Comparison of ENCODE assay signal across 8 cellular contexts in the genomic region with DNA sequence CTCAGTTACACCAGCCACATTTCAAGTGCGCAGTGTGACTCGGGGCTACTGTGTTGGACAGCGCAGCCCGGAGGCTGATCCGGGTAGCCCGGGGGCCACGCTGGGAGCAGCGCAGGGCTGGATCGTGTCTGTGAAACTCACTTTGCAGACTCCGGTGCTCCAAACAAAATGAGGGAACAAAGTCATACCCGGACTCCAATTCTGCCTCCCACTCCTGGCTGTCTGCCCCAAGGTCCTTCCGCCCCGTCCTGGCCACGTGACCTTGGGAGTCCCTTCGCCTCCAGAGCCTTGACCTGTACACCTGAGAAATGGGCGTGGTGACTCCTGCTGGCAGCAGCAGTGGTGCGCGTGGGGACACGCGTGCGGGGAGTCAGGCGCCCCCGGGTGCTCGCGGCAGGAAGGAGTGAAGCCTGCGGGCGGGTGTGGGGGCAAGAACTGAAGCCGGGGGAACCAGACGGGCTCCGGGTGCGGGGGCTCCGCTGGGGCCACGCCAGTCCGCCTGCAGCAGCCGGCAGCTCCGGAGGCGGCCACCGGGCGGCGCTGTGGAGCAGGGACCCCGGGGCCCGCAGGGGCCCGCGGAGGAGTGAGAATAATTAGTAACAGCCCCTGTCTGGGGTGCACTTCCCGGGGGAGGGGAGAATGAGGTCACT. TPM values are rescaled to one million over a fixed set of nuclear protein-coding genes. Genes with fewer than 3 reads are reported as not detected.
DNase-seq lines count a peak whose midpoint lies in the region; ATAC-seq and TF ChIP-seq lines count a peak whose summit lies in the region.

No MANE protein-coding gene starts in this region.

- peak overlapping the region; percentile 29 for H3K4me3 ChIP-seq in osteoblast (ENCODE audit: insufficient read depth, low read length)

- H3K27me3 Mint-ChIP-seq in activated CD8-positive, alpha-beta T cell treated with anti-CD3 and anti-CD28 coated beads for 36 hours = peaks cover 3% of the 10 kb centered on the region

- no peaks in the 10 kb centered on the region for H3K9me3 ChIP-seq in osteoblast (ENCODE audit: low read depth, low read length)

- POLR2A ChIA-PET in activated CD8-positive, alpha-beta T cell treated with anti-CD3 and anti-CD28 coated beads for 36 hours (lab: Charles Lee) = no interaction called here

- peak overlapping the region; percentile 62 for H3K4me2 ChIP-seq in osteoblast (ENCODE audit: insufficient read depth, low read length)

- H3K27ac Mint-ChIP-seq in activated CD8-positive, alpha-beta T cell treated with anti-CD3 and anti-CD28 coated beads for 36 hours = no peak overlapping the region

- H3K4me1 ChIP-seq in osteoblast (ENCODE audit: insufficient read depth, low read length) = peaks cover 9% of the 10 kb centered on the region

- peaks cover 2% of the 10 kb centered on the region for H3K27me3 ChIP-seq in osteoblast (ENCODE audit: insufficient read depth, low read length)

- no peaks in the 10 kb centered on the region for H4K20me1 ChIP-seq in osteoblast (ENCODE audit: insufficient read depth, low read length)

- no peaks in the 10 kb centered on the region for H3K9me3 Mint-ChIP-seq in activated CD8-positive, alpha-beta T cell treated with anti-CD3 and anti-CD28 coated beads for 36 hours

- no peaks in the 10 kb centered on the region for H3K36me3 Mint-ChIP-seq in activated CD8-positive, alpha-beta T cell treated with anti-CD3 and anti-CD28 coated beads for 36 hours (ENCODE audit: low read depth)

- H3K79me2 ChIP-seq in osteoblast (ENCODE audit: insufficient read depth, low read length) = no peaks in the 10 kb centered on the region

- H3K36me3 ChIP-seq in osteoblast (ENCODE audit: insufficient read depth, low read length) = no peaks in the 10 kb centered on the region

- H3K4me1 Mint-ChIP-seq in activated CD8-positive, alpha-beta T cell treated with anti-CD3 and anti-CD28 coated beads for 36 hours (ENCODE audit: low read depth) = peaks cover 4% of the 10 kb centered on the region

- no peak overlapping the region for H3K27ac ChIP-seq in osteoblast (ENCODE audit: low read depth, low read length)

- ATAC-seq in activated CD8-positive, alpha-beta T cell treated with anti-CD3 and anti-CD28 coated beads for 36 hours = peak; percentile 96
- ATAC-seq in esophagus mucosa (peak; percentile 28), GM18873 (IDR thresholded peaks at IDR 0.05; ENCODE audit: low FRiP score, unreplicated experiment) (no peak)

- intact Hi-C loops in activated CD8-positive, alpha-beta T cell treated with anti-CD3 and anti-CD28 coated beads for 36 hours (cut with micrococcal nuclease) = no loop called here

- H3K4me3 Mint-ChIP-seq in activated CD8-positive, alpha-beta T cell treated with anti-CD3 and anti-CD28 coated beads for 36 hours = no peak overlapping the region

- peak; percentile 94 for TF ChIP-seq CTCF in activated CD8-positive, alpha-beta T cell treated with anti-CD3 and anti-CD28 coated beads for 36 hours (IDR thresholded peaks at IDR 0.05)
- peak; percentile 63 for TF ChIP-seq CTCF in osteoblast (IDR thresholded peaks at IDR 0.05; ENCODE audit: extremely low read depth, low read depth, low read length)

- DNase-seq in NCI-H345 (lab: John Stamatoyannopoulos, UW) (peak; percentile 41), NCI-H345 treated with DMSO at 0.1 percent for 48 hours (lab: John Stamatoyannopoulos, UW; ENCODE audit: unreplicated experiment) (no peak), osteoblast (ENCODE audit: insufficient read length, low spot score, missing footprints) (peak; percentile 97), NCI-H2227 (lab: John Stamatoyannopoulos, UW; ENCODE audit: unreplicated experiment) (no peak), NCI-H748 (lab: John Stamatoyannopoulos, UW; ENCODE audit: unreplicated experiment) (no peak)
- peak; percentile 62 for DNase-seq in activated CD8-positive, alpha-beta T cell treated with anti-CD3 and anti-CD28 coated beads for 36 hours

- H2AFZ ChIP-seq in osteoblast (ENCODE audit: low read length) = peak overlapping the region; percentile 9

- CTCF ChIA-PET in activated CD8-positive, alpha-beta T cell treated with anti-CD3 and anti-CD28 coated beads for 36 hours (lab: Charles Lee) = interaction anchor here (0.6 to 3.0 kb wide), 8 partner anchors 9 to 360 kb away, joined by 3 to 18 read pairs (median 4); no protein-coding TSS in a partner anchor

RNA-seq across cellular contexts. Expression of a gene that starts 42.4 kb away (rescaled TPM):
- total RNA-seq in activated CD8-positive, alpha-beta T cell treated with anti-CD3 and anti-CD28 coated beads for 36 hours = not detected
- total RNA-seq in esophagus mucosa (not detected), osteoblast (not detected in 2 replicates)

RNA-seq across cellular contexts. Expression of a gene that starts 55.3 kb away (rescaled TPM):
- 1 to 10 TPM; 1.7 to 2.1 TPM for total RNA-seq in activated CD8-positive, alpha-beta T cell treated with anti-CD3 and anti-CD28 coated beads for 36 hours
- 3.2 TPM for total RNA-seq in esophagus mucosa
- total RNA-seq in osteoblast = 142 and 161 TPM in 2 replicates

Comparison
In these comparisons a context has a peak if more than half of its experiments do, and no peak if none do; other contexts are left out.
1. DNase-seq: peak in NCI-H345 (single experiment), activated CD8-positive, alpha-beta T cell treated with anti-CD3 and anti-CD28 coated beads for 36 hours (single experiment) and osteoblast (single experiment); none in NCI-H345 treated with DMSO at 0.1 percent for 48 hours (single experiment), NCI-H2227 (single experiment) and NCI-H748 (single experiment).
2. RNA of a gene that starts 55.3 kb away (total RNA-seq): 142 to 161 TPM in osteoblast; 3.2 TPM in esophagus mucosa (single experiment) and 1.7 to 2.1 TPM in activated CD8-positive, alpha-beta T cell treated with anti-CD3 and anti-CD28 coated beads for 36 hours; every median in the first group is over 10 times any median in the second.